In genomic region chr15:99296386-99296785, GRCh38 we compare ENCODE assay signal across 2 cellular contexts.
TF ChIP-seq lines count a peak whose summit lies in the region.

No MANE protein-coding gene starts in this region.

TF ChIP-seq in WTC11, 78 proteins besides CTCF, POLR2A, EP300 and RAD21 (continued from another document):
- TF ChIP-seq ZSCAN18 (CRISPR knock-in tag; IDR thresholded peaks at IDR 0.05) (no peak), ESRRA (CRISPR knock-in tag; IDR thresholded peaks at IDR 0.05; ENCODE audit: borderline replicate concordance) (no peak), STAT6 (CRISPR knock-in tag; conservative IDR thresholded peaks at IDR 0.05; ENCODE audit: low read depth) (no peak), RELA (CRISPR knock-in tag; IDR thresholded peaks at IDR 0.05; ENCODE audit: borderline replicate concordance) (no peak), ZNF425 (CRISPR knock-in tag; conservative IDR thresholded peaks at IDR 0.05) (no peak), TEAD1 (CRISPR knock-in tag; IDR thresholded peaks at IDR 0.05) (no peak), MXD4 (CRISPR knock-in tag; IDR thresholded peaks at IDR 0.05; ENCODE audit: borderline replicate concordance) (no peak), ZNF396 (CRISPR knock-in tag; IDR thresholded peaks at IDR 0.05; ENCODE audit: borderline replicate concordance) (no peak), JUN (CRISPR knock-in tag; IDR thresholded peaks at IDR 0.05) (no peak), CREM (CRISPR knock-in tag; IDR thresholded peaks at IDR 0.05) (no peak), ZNF281 (CRISPR knock-in tag; IDR thresholded peaks at IDR 0.05) (no peak)
TF ChIP-seq in WTC11: peak in this region for 0.

TF ChIP-seq in HepG2, 621 proteins besides CTCF, POLR2A, EP300 and RAD21 (continued from another document):
- TF ChIP-seq ZBTB33 (CRISPR knock-in tag; IDR thresholded peaks at IDR 0.05) (no peak), ZNF709 (CRISPR knock-in tag; IDR thresholded peaks at IDR 0.05) (no peak), NR1H2 (CRISPR knock-in tag; IDR thresholded peaks at IDR 0.05; ENCODE audit: borderline replicate concordance, low read depth) (no peak), BRCA1 (CRISPR knock-in tag; IDR thresholded peaks at IDR 0.05) (no peak)
